1 cellular context compared by ENCODE assay signal in the genomic region with DNA sequence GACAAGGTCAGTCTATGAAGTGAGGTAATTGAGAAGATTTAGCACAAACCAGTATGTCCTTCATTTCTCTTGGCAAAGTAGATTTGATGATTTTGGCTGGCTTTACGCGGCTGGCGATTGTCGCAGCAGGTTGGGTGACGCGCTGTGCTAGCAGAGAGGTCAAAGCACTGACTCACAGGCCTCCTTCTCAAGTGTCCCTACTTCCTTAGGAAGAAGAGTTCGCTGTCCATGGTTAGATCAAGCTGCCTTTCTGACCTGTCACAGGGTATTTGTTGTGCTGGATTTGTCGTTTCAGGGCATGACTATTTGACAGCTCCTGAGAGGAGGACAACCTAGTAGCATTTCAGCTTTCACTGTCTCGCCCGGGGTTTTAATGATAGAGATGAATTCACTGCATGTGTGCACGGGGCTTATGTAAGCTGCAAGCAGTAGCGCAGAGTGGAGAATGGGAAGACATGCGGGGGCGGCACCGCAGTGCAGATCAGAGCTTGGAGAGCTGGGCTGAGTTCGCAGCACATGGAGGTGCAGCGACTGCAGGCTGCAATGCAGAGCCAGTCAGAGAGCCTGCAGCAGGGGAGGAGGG.
TF ChIP-seq lines count a peak whose summit lies in the region.

No MANE protein-coding gene starts in this region.

TF ChIP-seq in K562, 482 proteins besides CTCF, POLR2A, EP300 and RAD21 (continued from another document):
- TF ChIP-seq, protein P1, sequence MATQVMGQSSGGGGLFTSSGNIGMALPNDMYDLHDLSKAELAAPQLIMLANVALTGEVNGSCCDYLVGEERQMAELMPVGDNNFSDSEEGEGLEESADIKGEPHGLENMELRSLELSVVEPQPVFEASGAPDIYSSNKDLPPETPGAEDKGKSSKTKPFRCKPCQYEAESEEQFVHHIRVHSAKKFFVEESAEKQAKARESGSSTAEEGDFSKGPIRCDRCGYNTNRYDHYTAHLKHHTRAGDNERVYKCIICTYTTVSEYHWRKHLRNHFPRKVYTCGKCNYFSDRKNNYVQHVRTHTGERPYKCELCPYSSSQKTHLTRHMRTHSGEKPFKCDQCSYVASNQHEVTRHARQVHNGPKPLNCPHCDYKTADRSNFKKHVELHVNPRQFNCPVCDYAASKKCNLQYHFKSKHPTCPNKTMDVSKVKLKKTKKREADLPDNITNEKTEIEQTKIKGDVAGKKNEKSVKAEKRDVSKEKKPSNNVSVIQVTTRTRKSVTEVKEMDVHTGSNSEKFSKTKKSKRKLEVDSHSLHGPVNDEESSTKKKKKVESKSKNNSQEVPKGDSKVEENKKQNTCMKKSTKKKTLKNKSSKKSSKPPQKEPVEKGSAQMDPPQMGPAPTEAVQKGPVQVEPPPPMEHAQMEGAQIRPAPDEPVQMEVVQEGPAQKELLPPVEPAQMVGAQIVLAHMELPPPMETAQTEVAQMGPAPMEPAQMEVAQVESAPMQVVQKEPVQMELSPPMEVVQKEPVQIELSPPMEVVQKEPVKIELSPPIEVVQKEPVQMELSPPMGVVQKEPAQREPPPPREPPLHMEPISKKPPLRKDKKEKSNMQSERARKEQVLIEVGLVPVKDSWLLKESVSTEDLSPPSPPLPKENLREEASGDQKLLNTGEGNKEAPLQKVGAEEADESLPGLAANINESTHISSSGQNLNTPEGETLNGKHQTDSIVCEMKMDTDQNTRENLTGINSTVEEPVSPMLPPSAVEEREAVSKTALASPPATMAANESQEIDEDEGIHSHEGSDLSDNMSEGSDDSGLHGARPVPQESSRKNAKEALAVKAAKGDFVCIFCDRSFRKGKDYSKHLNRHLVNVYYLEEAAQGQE (CRISPR knock-in tag; IDR thresholded peaks at IDR 0.05; ENCODE audit: low read depth), result peak; percentile 95
- TF ChIP-seq SIN3A (IDR thresholded peaks at IDR 0.05; ENCODE audit: borderline replicate concordance in 2 of 2, control insufficient read depth in 1 of 2, low read depth in 2 of 2, low read length in 2 of 2) (peak in 1 of 2 experiments; percentile 39; a peak in 1 of 4 replicates), JUND (IDR thresholded peaks at IDR 0.05; ENCODE audit: borderline replicate concordance, low read depth, low read length) (no peak), JUND (tag; IDR thresholded peaks at IDR 0.05; ENCODE audit: borderline replicate concordance, low read depth, low read length) (peak; percentile 47; the same call in 2 of the 3 replicates), HDAC1 (IDR thresholded peaks at IDR 0.05) (no peak), GABPB1 (CRISPR knock-in tag; IDR thresholded peaks at IDR 0.05) (no peak), NR2C1 (IDR thresholded peaks at IDR 0.05) (no peak), NR2C1 (tag; IDR thresholded peaks at IDR 0.05) (0 out of 2 replicates have a peak, but pooled peaks have one; percentile 11), EGR1 (conservative IDR thresholded peaks at IDR 0.05) (peak; percentile 65), NR2C2 (CRISPR knock-in tag; IDR thresholded peaks at IDR 0.05) (no peak), NR2C2 (tag; IDR thresholded peaks at IDR 0.05) (peak; percentile 35; the same call in 1 of the 2 replicates), ATF1 (CRISPR knock-in tag; IDR thresholded peaks at IDR 0.05) (no peak), ATF1 (tag; IDR thresholded peaks at IDR 0.05) (0 out of 2 replicates have a peak, but pooled peaks have one; percentile 10), EHMT2 (IDR thresholded peaks at IDR 0.05) (peak; percentile 88)
- TF ChIP-seq, protein P2, sequence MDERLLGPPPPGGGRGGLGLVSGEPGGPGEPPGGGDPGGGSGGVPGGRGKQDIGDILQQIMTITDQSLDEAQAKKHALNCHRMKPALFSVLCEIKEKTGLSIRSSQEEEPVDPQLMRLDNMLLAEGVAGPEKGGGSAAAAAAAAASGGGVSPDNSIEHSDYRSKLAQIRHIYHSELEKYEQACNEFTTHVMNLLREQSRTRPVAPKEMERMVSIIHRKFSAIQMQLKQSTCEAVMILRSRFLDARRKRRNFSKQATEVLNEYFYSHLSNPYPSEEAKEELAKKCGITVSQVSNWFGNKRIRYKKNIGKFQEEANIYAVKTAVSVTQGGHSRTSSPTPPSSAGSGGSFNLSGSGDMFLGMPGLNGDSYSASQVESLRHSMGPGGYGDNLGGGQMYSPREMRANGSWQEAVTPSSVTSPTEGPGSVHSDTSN (CRISPR knock-in tag; IDR thresholded peaks at IDR 0.05; ENCODE audit: low read depth), result no peak
- TF ChIP-seq, protein P2 (tag; conservative IDR thresholded peaks at IDR 0.05; ENCODE audit: low read depth), result peak; percentile 26; the same call in 1 of the 2 replicates
- TF ChIP-seq, protein P3, sequence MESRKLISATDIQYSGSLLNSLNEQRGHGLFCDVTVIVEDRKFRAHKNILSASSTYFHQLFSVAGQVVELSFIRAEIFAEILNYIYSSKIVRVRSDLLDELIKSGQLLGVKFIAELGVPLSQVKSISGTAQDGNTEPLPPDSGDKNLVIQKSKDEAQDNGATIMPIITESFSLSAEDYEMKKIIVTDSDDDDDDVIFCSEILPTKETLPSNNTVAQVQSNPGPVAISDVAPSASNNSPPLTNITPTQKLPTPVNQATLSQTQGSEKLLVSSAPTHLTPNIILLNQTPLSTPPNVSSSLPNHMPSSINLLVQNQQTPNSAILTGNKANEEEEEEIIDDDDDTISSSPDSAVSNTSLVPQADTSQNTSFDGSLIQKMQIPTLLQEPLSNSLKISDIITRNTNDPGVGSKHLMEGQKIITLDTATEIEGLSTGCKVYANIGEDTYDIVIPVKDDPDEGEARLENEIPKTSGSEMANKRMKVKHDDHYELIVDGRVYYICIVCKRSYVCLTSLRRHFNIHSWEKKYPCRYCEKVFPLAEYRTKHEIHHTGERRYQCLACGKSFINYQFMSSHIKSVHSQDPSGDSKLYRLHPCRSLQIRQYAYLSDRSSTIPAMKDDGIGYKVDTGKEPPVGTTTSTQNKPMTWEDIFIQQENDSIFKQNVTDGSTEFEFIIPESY (CRISPR knock-in tag; IDR thresholded peaks at IDR 0.05), result peak; percentile 57
